ENCODE assay signal across 9 cellular contexts in the genomic region with DNA sequence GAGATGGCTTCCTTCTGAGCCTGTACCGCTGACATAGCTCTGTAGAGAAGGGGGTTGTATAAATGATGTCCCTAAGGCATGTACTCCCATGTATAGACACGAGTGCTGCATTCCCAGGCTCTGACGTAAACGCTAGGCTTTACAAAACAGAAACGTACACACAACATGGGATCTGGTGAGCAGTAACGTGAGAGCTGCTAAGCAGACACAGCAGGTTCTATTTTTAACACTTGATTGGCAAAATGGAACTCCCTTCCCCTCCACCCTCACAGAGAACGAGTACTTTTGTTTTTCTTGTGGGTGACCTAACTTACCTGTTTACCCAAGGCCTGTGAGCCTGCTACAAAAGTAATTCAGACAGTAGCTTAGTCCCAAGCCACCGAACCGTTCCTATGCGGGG. TPM values are rescaled to one million over a fixed set of nuclear protein-coding genes. Genes with fewer than 3 reads are reported as not detected.
A peak's percentile ranks its signal among the peaks of the same experiment; 100 is the strongest.
DNase-seq lines count a peak whose midpoint lies in the region; ATAC-seq and TF ChIP-seq lines count a peak whose summit lies in the region.
"Had no signal": no experiment of that assay in that cellular context is flagged by ENCODE, and none has a peak within 500 bp of the region (broad histone marks: within the 10 kb centered on the region; RNA-seq: fewer than 3 reads in every experiment).

No MANE protein-coding gene starts in this region.

- DNase-seq in NCI-H1436 (lab: John Stamatoyannopoulos, UW) (peak; percentile 66), astrocyte of the spinal cord (ENCODE audit: low read depth, low spot score) (peak; percentile 83), hepatocyte (ENCODE audit: low spot score) (peak; percentile 78), skeletal muscle cell (ENCODE audit: low read depth) (peak; percentile 89), ecto neural progenitor cell (ENCODE audit: low spot score) (no peak), mucosa of descending colon (no peak), NCI-H82 (lab: John Stamatoyannopoulos, UW) (no peak), NCI-H1092 treated with DMSO at 0.1 percent for 48 hours (lab: John Stamatoyannopoulos, UW) (no peak)
- DNase-seq: midbrain had no signal

- H4K20me1 ChIP-seq in hepatocyte (ENCODE audit: insufficient read depth, poor library complexity, severe bottlenecking): no peaks in the 10 kb centered on the region

- H3K79me2 ChIP-seq in hepatocyte: no peaks in the 10 kb centered on the region

- H3K9me2 ChIP-seq in hepatocyte (replicated peaks; ENCODE audit: insufficient read depth): no peaks in the 10 kb centered on the region

- H3K27me3 ChIP-seq in hepatocyte: no peaks in the 10 kb centered on the region

- WGBS in hepatocyte (ENCODE audit: low lambda C conversion rate, missing lambda C conversion rate): 43% methylated on average over 10 of the region's 10 CpGs

- intact Hi-C loops in mucosa of descending colon (cut with DNase I, micrococcal nuclease): no loop called here

- H3K27ac ChIP-seq in hepatocyte: peak overlapping the region; percentile 87

- no peaks in the 10 kb centered on the region for H3K36me3 ChIP-seq in hepatocyte (replicated peaks; ENCODE audit: insufficient read depth, low read depth)
- H3K36me3 ChIP-seq in mucosa of descending colon (ENCODE audit: low read depth): no peaks in the 10 kb centered on the region

- H3K4me1 ChIP-seq in hepatocyte (ENCODE audit: insufficient read depth): peaks cover 9% of the 10 kb centered on the region
- peaks cover 24% of the 10 kb centered on the region for H3K4me1 ChIP-seq in mucosa of descending colon (ENCODE audit: low read depth)

- ATAC-seq in mucosa of descending colon: no peak

- H3K4me3 ChIP-seq in astrocyte of the spinal cord (ENCODE audit: low read depth, low read length) (no peak overlapping the region), hepatocyte (no peak overlapping the region), skeletal muscle cell (ENCODE audit: low read depth, low read length) (no peak overlapping the region), mucosa of descending colon (no peak overlapping the region)

- in situ Hi-C loops in astrocyte of the spinal cord (cut with HindIII; ENCODE audit: low sequenced_read_pairs): no loop called here

- H3K4me2 ChIP-seq in hepatocyte: peak overlapping the region; percentile 25

- H3K9me3 ChIP-seq in hepatocyte (ENCODE audit: low read depth): no peaks in the 10 kb centered on the region
- H3K9me3 ChIP-seq in mucosa of descending colon: no peaks in the 10 kb centered on the region

- no peak for TF ChIP-seq CTCF in astrocyte of the spinal cord (IDR thresholded peaks at IDR 0.05; ENCODE audit: low read depth, low read length)
- TF ChIP-seq CTCF in hepatocyte (IDR thresholded peaks at IDR 0.05; ENCODE audit: poor library complexity): no peak
- TF ChIP-seq CTCF in mucosa of descending colon (IDR thresholded peaks at IDR 0.05): no peak

- no peak overlapping the region for H2AFZ ChIP-seq in hepatocyte

RNA-seq across cellular contexts. Expression of a gene that starts 36.0 kb away (rescaled TPM):
- 53.5 and 59.6 TPM in 2 replicates for total RNA-seq in hepatocyte
- 58.0 and 66.8 TPM in 2 replicates for polyA plus RNA-seq in hepatocyte
- 100 to 1,000 TPM in 2 of 3 donors, 10 to 100 TPM in 1; 84.8 to 175 (median 129) TPM for total RNA-seq in mucosa of descending colon

RNA-seq across cellular contexts. Expression of a gene that starts 51.3 kb away (rescaled TPM):
- 24.7 and 26.0 TPM in 2 replicates for total RNA-seq in hepatocyte
- 5.2 and 10.9 TPM in 2 replicates for polyA plus RNA-seq in hepatocyte
- total RNA-seq in mucosa of descending colon: 10 to 100 TPM; 20.5 to 26.7 (median 23.3) TPM

Comparison
In these comparisons a context has a peak if more than half of its experiments do, and no peak if none do; other contexts are left out.
1. DNase-seq: peak in NCI-H1436 (single experiment), astrocyte of the spinal cord (single experiment), hepatocyte (single experiment) and skeletal muscle cell (single experiment); none in ecto neural progenitor cell (single experiment), mucosa of descending colon (0 of 3), NCI-H82 (single experiment) and NCI-H1092 treated with DMSO at 0.1 percent for 48 hours (single experiment).